ENCODE assay signal across 1 cellular context in genomic region chr6:80319286-80319685, GRCh38.
TF ChIP-seq lines count a peak whose summit lies in the region.

No MANE protein-coding gene starts in this region.

TF ChIP-seq in SK-N-SH, 30 proteins besides CTCF, POLR2A, EP300 and RAD21 (continued from another document):
- TF ChIP-seq IRF3 (IDR thresholded peaks at IDR 0.05; ENCODE audit: low read depth, low read length), result no peak
- TF ChIP-seq FOXM1 (IDR thresholded peaks at IDR 0.05; ENCODE audit: low read depth), result no peak
- TF ChIP-seq NRF1 (IDR thresholded peaks at IDR 0.05; ENCODE audit: low read depth, low read length), result no peak
- no peak for TF ChIP-seq RFX5 (IDR thresholded peaks at IDR 0.05; ENCODE audit: low read length)
- no peak for TF ChIP-seq USF1 (IDR thresholded peaks at IDR 0.05; ENCODE audit: borderline replicate concordance, low read depth)
- no peak for TF ChIP-seq RXRA (IDR thresholded peaks at IDR 0.05; ENCODE audit: borderline replicate concordance, low read depth)
- TF ChIP-seq CHD2 (IDR thresholded peaks at IDR 0.05; ENCODE audit: low read length, partially characterized antibody), result no peak
- no peak for TF ChIP-seq EZH2phosphoT487 (IDR thresholded peaks at IDR 0.05; ENCODE audit: borderline replicate concordance, low read depth)
- 0 out of 2 replicates have a peak, but pooled peaks have one; percentile 7 for TF ChIP-seq TCF12 (IDR thresholded peaks at IDR 0.05)
- TF ChIP-seq REST (IDR thresholded peaks at IDR 0.05; ENCODE audit: low read depth, low read length), result no peak
- TF ChIP-seq TEAD4 (IDR thresholded peaks at IDR 0.05; ENCODE audit: borderline replicate concordance, insufficient read depth), result no peak
- TF ChIP-seq YY1 (IDR thresholded peaks at IDR 0.05; ENCODE audit: low read depth), result no peak
- peak; percentile 66 for TF ChIP-seq PBX3 (IDR thresholded peaks at IDR 0.05)
- TF ChIP-seq SIN3A (IDR thresholded peaks at IDR 0.05; ENCODE audit: borderline replicate concordance, low read depth, low read length), result no peak
- TF ChIP-seq FOSL2 (IDR thresholded peaks at IDR 0.05; ENCODE audit: borderline replicate concordance, low read depth), result no peak
- TF ChIP-seq MEF2A (IDR thresholded peaks at IDR 0.05; ENCODE audit: borderline replicate concordance, low read depth), result no peak
- TF ChIP-seq MXI1 (IDR thresholded peaks at IDR 0.05; ENCODE audit: low read depth, low read length), result no peak
- TF ChIP-seq USF2 (IDR thresholded peaks at IDR 0.05; ENCODE audit: borderline replicate concordance, low read depth, low read length), result no peak
- TF ChIP-seq JUND (IDR thresholded peaks at IDR 0.05), result 0 out of 2 replicates have a peak, but pooled peaks have one; percentile 6
- TF ChIP-seq GABPA (IDR thresholded peaks at IDR 0.05; ENCODE audit: low read depth), result no peak
